ENCODE assay signal across 1 cellular context in genomic region chr3:119297169-119297568, GRCh38.
TF ChIP-seq lines count a peak whose summit lies in the region.

No MANE protein-coding gene starts in this region.

TF ChIP-seq in GM12878, 131 proteins besides CTCF, POLR2A, EP300 and RAD21 (continued from another document):
- TF ChIP-seq ZBTB40 (IDR thresholded peaks at IDR 0.05; ENCODE audit: borderline replicate concordance) = no peak
- no peak for TF ChIP-seq ZNF687 (IDR thresholded peaks at IDR 0.05)
TF ChIP-seq in GM12878: peak in this region for 1.
